In genomic region chr12:64451687-64452558, GRCh38 we compare ENCODE assay signal across 8 cellular contexts. TPM values are rescaled to one million over a fixed set of nuclear protein-coding genes. Genes with fewer than 3 reads are reported as not detected.
DNase-seq lines count a peak whose midpoint lies in the region; ATAC-seq and TF ChIP-seq lines count a peak whose summit lies in the region.

Gene TBK1, plus strand, starts transcription at chr12:64452120. Its CDS starts 3,751 bp downstream, at chr12:64455871.

- peak within 1 kb of the TSS; percentile 98 for H3K4me3 ChIP-seq in DOHH2 (ENCODE audit: low read length)
- H3K4me3 ChIP-seq in Jurkat, Clone E6-1 (ENCODE audit: low read length): peak within 1 kb of the TSS; percentile 87
- H3K4me3 ChIP-seq in foreskin fibroblast (ENCODE audit: low read depth in 1 of 2, low read length in 2 of 2): peak within 1 kb of the TSS; percentile 87 to 99
- peak within 1 kb of the TSS; percentile 87 for H3K4me3 ChIP-seq in neural progenitor cell
- H3K4me3 ChIP-seq in subcutaneous abdominal adipose tissue (ENCODE audit: low read depth in 1 of 5, low read length in 5 of 5): peak within 1 kb of the TSS; percentile 88 to 96 (median 91)

- H3K36me3 ChIP-seq in DOHH2 (ENCODE audit: control insufficient read depth, low read length) (peaks cover 59% of the 10 kb centered on the region), neural progenitor cell (no peaks in the 10 kb centered on the region), subcutaneous abdominal adipose tissue (ENCODE audit: control insufficient read depth in 5 of 5, insufficient read depth in 5 of 5, low read length in 5 of 5) (peaks cover 4 to 16% (median 9%) of the 10 kb centered on the region in 5 donors)

- no peak for TF ChIP-seq CTCF in DOHH2 (IDR thresholded peaks at IDR 0.05; ENCODE audit: low read depth, low read length, poor library complexity, severe bottlenecking)
- no peak for TF ChIP-seq CTCF in RWPE1 (conservative IDR thresholded peaks at IDR 0.05; ENCODE audit: low read depth)
- TF ChIP-seq CTCF in foreskin fibroblast (IDR thresholded peaks at IDR 0.05; ENCODE audit: low read depth, low read length): no peak
- no peak for TF ChIP-seq CTCF in neural progenitor cell (IDR thresholded peaks at IDR 0.05)

- H3K4me3 Mint-ChIP-seq in neural progenitor cell: peak within 1 kb of the TSS; percentile 96

- H3K27me3 ChIP-seq in DOHH2 (ENCODE audit: control insufficient read depth, low read length): no peaks in the 10 kb centered on the region
- H3K27me3 ChIP-seq in neural progenitor cell: no peaks in the 10 kb centered on the region
- no peaks in the 10 kb centered on the region for H3K27me3 ChIP-seq in subcutaneous abdominal adipose tissue (ENCODE audit: control insufficient read depth in 5 of 5, insufficient read depth in 4 of 5, low read length in 5 of 5)

- peak within 1 kb of the TSS; percentile 88 for H3K27ac Mint-ChIP-seq in neural progenitor cell

- POLR2A ChIA-PET in RWPE1 (lab: Yijun Ruan, JAX; ENCODE audit: low non-redundant PET): no interaction called here

- H3K79me2 ChIP-seq in DOHH2 (ENCODE audit: control insufficient read depth, low read length) (peaks cover 69% of the 10 kb centered on the region), neural progenitor cell (ENCODE audit: low read depth) (peaks cover 53% of the 10 kb centered on the region)

- CTCF ChIA-PET in RWPE1 (lab: Yijun Ruan, JAX): no interaction called here

- H3F3A ChIP-seq in DOHH2 (ENCODE audit: control insufficient read depth, insufficient read depth): peaks cover 37% of the 10 kb centered on the region
- peaks cover 36% of the 10 kb centered on the region for H3F3A ChIP-seq in neural progenitor cell (ENCODE audit: low read depth)

- H3K9me3 ChIP-seq in DOHH2 (ENCODE audit: control insufficient read depth, insufficient read depth, low read length) (no peaks in the 10 kb centered on the region), neural progenitor cell (ENCODE audit: low read depth) (no peaks in the 10 kb centered on the region), subcutaneous abdominal adipose tissue (ENCODE audit: control insufficient read depth in 5 of 5, low read length in 5 of 5) (no peaks in the 10 kb centered on the region)

- peaks cover 13% of the 10 kb centered on the region for H3K36me3 Mint-ChIP-seq in neural progenitor cell

- H3K4me1 ChIP-seq in DOHH2 (ENCODE audit: control insufficient read depth, low read length) (peaks cover 32% of the 10 kb centered on the region), neural progenitor cell (peaks cover 30% of the 10 kb centered on the region), subcutaneous abdominal adipose tissue (ENCODE audit: control insufficient read depth in 5 of 5, insufficient read depth in 5 of 5, low read length in 5 of 5) (peaks cover 6 to 25% (median 17%) of the 10 kb centered on the region in 5 donors)

- H3K9me2 ChIP-seq in DOHH2 (replicated peaks; ENCODE audit: control insufficient read depth, low read length): no peaks in the 10 kb centered on the region

- peak within 1 kb of the TSS; percentile 71 for H3K4me2 ChIP-seq in DOHH2 (ENCODE audit: low read length)
- peak within 1 kb of the TSS; percentile 84 for H3K4me2 ChIP-seq in neural progenitor cell

- H3K9ac ChIP-seq in neural progenitor cell (peak within 1 kb of the TSS; percentile 82), subcutaneous abdominal adipose tissue (ENCODE audit: low read length in 5 of 5) (peak within 1 kb of the TSS; percentile 96 to 99 (median 98))

- H3K27ac ChIP-seq in DOHH2 (ENCODE audit: low read depth, low read length): peak within 1 kb of the TSS; percentile 64
- H3K27ac ChIP-seq in RWPE1: peak within 1 kb of the TSS; percentile 97
- peak within 1 kb of the TSS; percentile 90 for H3K27ac ChIP-seq in neural progenitor cell
- peak within 1 kb of the TSS; percentile 99 for H3K27ac ChIP-seq in subcutaneous abdominal adipose tissue (ENCODE audit: low read depth, low read length)

- no peaks in the 10 kb centered on the region for H3K9me3 Mint-ChIP-seq in neural progenitor cell

- peak within 1 kb of the TSS; percentile 21 for H2AFZ ChIP-seq in neural progenitor cell (replicated peaks)

- H3K27me3 Mint-ChIP-seq in neural progenitor cell (ENCODE audit: insufficient read depth, low read depth): no peaks in the 10 kb centered on the region

- H4K20me1 ChIP-seq in DOHH2 (ENCODE audit: control insufficient read depth, insufficient read depth, low read depth, low read length) (peaks cover 8% of the 10 kb centered on the region), neural progenitor cell (ENCODE audit: low read depth) (peaks cover 6% of the 10 kb centered on the region)

- peak; percentile 81 for ATAC-seq in GM21717 (IDR thresholded peaks at IDR 0.05; ENCODE audit: unreplicated experiment)

- peaks cover 24% of the 10 kb centered on the region for H3K4me1 Mint-ChIP-seq in neural progenitor cell

- no peak for DNase-seq in Jurkat, Clone E6-1 (ENCODE audit: low read depth, low spot score)
- peak; percentile 79 for DNase-seq in RWPE1 (ENCODE audit: low spot score)
- DNase-seq in activated gamma-delta T cell (lab: John Stamatoyannopoulos, UW): peak; percentile 55
- peak; percentile 83 to 95 for DNase-seq in foreskin fibroblast
- DNase-seq in neural progenitor cell (ENCODE audit: low spot score): peak; percentile 96

RNA-seq across cellular contexts. Expression of gene TBK1, which starts in this region (rescaled TPM):
- 11.1 TPM for polyA plus RNA-seq in Jurkat, Clone E6-1 (2012; ENCODE audit: insufficient read depth, insufficient read length)
- total RNA-seq in neural progenitor cell (ENCODE audit: low replicate concordance): 30.4 and 51.3 TPM in 2 replicates
